ENCODE assay signal across 9 cellular contexts in genomic region chr17:71118039-71118438, GRCh38.
DNase-seq lines count a peak whose midpoint lies in the region; ATAC-seq, FAIRE-seq and TF ChIP-seq lines count a peak whose summit lies in the region.
"Had no signal": no experiment of that assay in that cellular context is flagged by ENCODE, and none has a peak within 500 bp of the region (broad histone marks: within the 10 kb centered on the region; RNA-seq: fewer than 3 reads in every experiment).

No MANE protein-coding gene starts in this region.

- no peak for FAIRE-seq in GM12891 (lab: Jason Lieb, UNC)

- DNase-seq in Caki2 (ENCODE audit: low read depth) (peak; percentile 26), LNCaP clone FGC (ENCODE audit: low read depth) (no peak), left kidney (ENCODE audit: low read depth, low spot score) (peak; percentile 60), NCI-H128 (lab: John Stamatoyannopoulos, UW; ENCODE audit: unreplicated experiment) (no peak), CD1c-positive myeloid dendritic cell (ENCODE audit: extremely low spot score) (no peak), GM12891 (ENCODE audit: insufficient read length, low spot score) (no peak)
- no peak for DNase-seq in central memory CD4-positive, alpha-beta T cell

- TF ChIP-seq CTCF in LNCaP clone FGC (IDR thresholded peaks at IDR 0.05; ENCODE audit: control insufficient read depth, extremely low read depth, insufficient read depth), result peak; percentile 51

- no peak overlapping the region for H3K4me3 ChIP-seq in LNCaP clone FGC (ENCODE audit: low read depth, low read length)
- H3K4me3 ChIP-seq: SJCRH30 had no signal

- in situ Hi-C loops in Caki2 (cut with HindIII; ENCODE audit: low pct_unique_long_range_greater_than_20kb, low sequenced_read_pairs), result no loop called here

- peak; percentile 65 for ATAC-seq in SK-N-SH treated with all-trans-retinoic acid at 6 μM for 48 hours

- no peak for TF ChIP-seq POLR2A in GM12891 (IDR thresholded peaks at IDR 0.05; ENCODE audit: low read depth, low read length)

TF ChIP-seq in SK-N-SH treated with all-trans-retinoic acid at 6 μM for 48 hours, 23 proteins besides CTCF, POLR2A, EP300 and RAD21:
- TF ChIP-seq ZNF565 (CRISPR knock-in tag; conservative IDR thresholded peaks at IDR 0.05; ENCODE audit: low read depth), result no peak
TF ChIP-seq in SK-N-SH treated with all-trans-retinoic acid at 6 μM for 48 hours: peak in this region for 0.

TF ChIP-seq in GM12891, 5 proteins besides CTCF, POLR2A, EP300 and RAD21:
- no peak for TF ChIP-seq SPI1 (IDR thresholded peaks at IDR 0.05; ENCODE audit: low read depth, low read length)
- TF ChIP-seq POLR2AphosphoS5 (IDR thresholded peaks at IDR 0.05; ENCODE audit: low read depth, low read length), result no peak
- TF ChIP-seq TAF1 (IDR thresholded peaks at IDR 0.05; ENCODE audit: low read depth, low read length), result no peak
- no peak for TF ChIP-seq POU2F2 (IDR thresholded peaks at IDR 0.05; ENCODE audit: low read depth, low read length)
- no peak for TF ChIP-seq PAX5 (IDR thresholded peaks at IDR 0.05; ENCODE audit: insufficient read depth, low read length, severe bottlenecking)

Comparison
In these comparisons a context has a peak if more than half of its experiments do, and no peak if none do; other contexts are left out.
1. DNase-seq: peak in Caki2 (single experiment) and left kidney (single experiment); none in LNCaP clone FGC (single experiment), NCI-H128 (single experiment), central memory CD4-positive, alpha-beta T cell (single experiment), CD1c-positive myeloid dendritic cell (single experiment) and GM12891 (single experiment).